Comparison of ENCODE assay signal across 38 cellular contexts in genomic region chr4:113173132-113173531, GRCh38.
"Had no signal": no experiment of that assay in that cellular context is flagged by ENCODE, and none has a peak within 500 bp of the region (broad histone marks: within the 10 kb centered on the region; RNA-seq: fewer than 3 reads in every experiment).

No MANE protein-coding gene starts in this region.

- H3K27me3 ChIP-seq: adrenal gland, ascending aorta, body of pancreas, brain microvascular endothelial cell, breast epithelium, cardiac muscle cell had no signal

- ATAC-seq: activated naive CD4-positive, alpha-beta T cell treated with anti-CD3 and anti-CD28 coated beads, Interleukin-2, amount 50 U/mL, for 72 hours; activated naive CD8-positive, alpha-beta T cell treated with anti-CD3 and anti-CD28 coated beads, Interleukin-2, amount 50 U/mL, for 24 hours; activated T-cell treated with anti-CD3 and anti-CD28 coated beads, Interleukin-2, amount 50 U/mL, for 4 hours; activated T-cell treated with anti-CD3 and anti-CD28 coated beads, Interleukin-2, amount 50 U/mL, for 72 hours; activated T-helper 17 cell treated with anti-CD3 and anti-CD28 coated beads, Interleukin-2, amount 50 U/mL, for 72 hours; body of pancreas had no signal

- H3K27ac Mint-ChIP-seq: activated naive CD4-positive, alpha-beta T cell treated with anti-CD3 and anti-CD28 coated beads for 36 hours; activated naive CD4-positive, alpha-beta T cell treated with anti-CD3 and anti-CD28 coated beads, Interleukin-2, amount 10 ng/mL, durations not matched to agents 7 days and 5 days; activated naive CD4-positive, alpha-beta T cell treated with anti-CD3 and anti-CD28 coated beads, Interleukin-2, amount 50 U/mL, for 24 hours; activated naive CD4-positive, alpha-beta T cell treated with anti-CD3 and anti-CD28 coated beads, Interleukin-2, amount 50 U/mL, for 72 hours; activated naive CD8-positive, alpha-beta T cell; activated naive CD8-positive, alpha-beta T cell treated with anti-CD3 and anti-CD28 coated beads for 36 hours; activated naive CD8-positive, alpha-beta T cell treated with anti-CD3 and anti-CD28 coated beads, Interleukin-2, amount 10 ng/mL, durations not matched to agents 7 days and 5 days; activated naive CD8-positive, alpha-beta T cell treated with anti-CD3 and anti-CD28 coated beads, Interleukin-2, amount 50 U/mL, for 24 hours; activated T-cell treated with anti-CD3 and anti-CD28 coated beads, Interleukin-2, amount 50 U/mL, for 24 hours; activated T-cell treated with anti-CD3 and anti-CD28 coated beads, Interleukin-2, amount 50 U/mL, for 72 hours; activated T-helper 1 cell treated with anti-CD3 and anti-CD28 coated beads, Interleukin-12 subunit alpha, Interleukin-12 subunit beta, Interleukin-2, Interleukin-4 antibody, amounts not matched to agents 30 ng/mL and 10 ng/mL and 1 ng/mL, durations not matched to agents 14 hours and 24 hours and 36 hours; activated T-helper 17 cell treated with anti-CD3 and anti-CD28 coated beads, Interleukin-2, amount 50 U/mL, for 72 hours; activated T-helper 2 cell treated with anti-CD3 and anti-CD28 coated beads, Interferon-gamma antibody, Interleukin-2, Interleukin-4, amounts not matched to agents 10 μg/mL and 5 μg/mL and 100 μg/mL, durations not matched to agents 14 hours and 24 hours and 36 hours had no signal

- H3K4me1 ChIP-seq: adrenal gland, ascending aorta, body of pancreas, breast epithelium had no signal

- H3K9me3 ChIP-seq: adrenal gland, ascending aorta, body of pancreas, breast epithelium had no signal

- H3K9me3 Mint-ChIP-seq: activated naive CD4-positive, alpha-beta T cell treated with anti-CD3 and anti-CD28 coated beads for 36 hours; activated naive CD4-positive, alpha-beta T cell treated with anti-CD3 and anti-CD28 coated beads, Interleukin-2, amount 10 ng/mL, durations not matched to agents 7 days and 5 days; activated naive CD4-positive, alpha-beta T cell treated with anti-CD3 and anti-CD28 coated beads, Interleukin-2, amount 50 U/mL, for 24 hours; activated naive CD4-positive, alpha-beta T cell treated with anti-CD3 and anti-CD28 coated beads, Interleukin-2, amount 50 U/mL, for 72 hours; activated naive CD8-positive, alpha-beta T cell treated with anti-CD3 and anti-CD28 coated beads for 36 hours; activated naive CD8-positive, alpha-beta T cell treated with anti-CD3 and anti-CD28 coated beads, Interleukin-2, amount 10 ng/mL, durations not matched to agents 7 days and 5 days; activated naive CD8-positive, alpha-beta T cell treated with anti-CD3 and anti-CD28 coated beads, Interleukin-2, amount 50 U/mL, for 24 hours; activated T-cell treated with anti-CD3 and anti-CD28 coated beads, Interleukin-2, amount 50 U/mL, for 24 hours; activated T-cell treated with anti-CD3 and anti-CD28 coated beads, Interleukin-2, amount 50 U/mL, for 4 hours; activated T-cell treated with anti-CD3 and anti-CD28 coated beads, Interleukin-2, amount 50 U/mL, for 72 hours; activated T-helper 1 cell treated with anti-CD3 and anti-CD28 coated beads, Interleukin-12 subunit alpha, Interleukin-12 subunit beta, Interleukin-2, Interleukin-4 antibody, amounts not matched to agents 30 ng/mL and 10 ng/mL and 1 ng/mL, durations not matched to agents 14 hours and 24 hours and 36 hours; activated T-helper 17 cell treated with anti-CD3 and anti-CD28 coated beads, Interleukin-2, amount 50 U/mL, for 72 hours; activated T-helper 2 cell treated with anti-CD3 and anti-CD28 coated beads, Interferon-gamma antibody, Interleukin-2, Interleukin-4, amounts not matched to agents 10 μg/mL and 5 μg/mL and 100 μg/mL, durations not matched to agents 14 hours and 24 hours and 36 hours; central memory CD8-positive, alpha-beta T cell had no signal

- H3K36me3 ChIP-seq: adrenal gland, ascending aorta, brain microvascular endothelial cell, breast epithelium, cardiac muscle cell had no signal

- H3K27me3 Mint-ChIP-seq: activated naive CD4-positive, alpha-beta T cell treated with anti-CD3 and anti-CD28 coated beads, Interleukin-2, amount 10 ng/mL, durations not matched to agents 7 days and 5 days; activated naive CD8-positive, alpha-beta T cell treated with anti-CD3 and anti-CD28 coated beads, Interleukin-2, amount 10 ng/mL, durations not matched to agents 7 days and 5 days; brain; central memory CD8-positive, alpha-beta T cell had no signal

- DNase-seq: activated effector memory CD4-positive, alpha-beta T cell treated with anti-CD3 and anti-CD28 coated beads, Interleukin-2, amount 50 U/mL, for 16 hours; activated effector memory CD4-positive, alpha-beta T cell treated with Interleukin-2 at 50 U/mL for 16 hours; activated gamma-delta T cell; activated gamma-delta T cell treated with Interleukin-2 at 50 U/mL for 16 hours; activated naive CD4-positive, alpha-beta T cell; activated naive CD4-positive, alpha-beta T cell treated with anti-CD3 and anti-CD28 coated beads for 36 hours; activated naive CD4-positive, alpha-beta T cell treated with anti-CD3 and anti-CD28 coated beads, Interleukin-2, amount 10 ng/mL, durations not matched to agents 7 days and 5 days; activated naive CD4-positive, alpha-beta T cell treated with anti-CD3 and anti-CD28 coated beads, Interleukin-2, amount 50 U/mL, for 16 hours; activated naive CD4-positive, alpha-beta T cell treated with Interleukin-2 at 50 U/mL for 16 hours; activated naive CD8-positive, alpha-beta T cell treated with anti-CD3 and anti-CD28 coated beads for 36 hours; activated naive CD8-positive, alpha-beta T cell treated with anti-CD3 and anti-CD28 coated beads, Interleukin-2, amount 10 ng/mL, durations not matched to agents 7 days and 5 days; activated naive CD8-positive, alpha-beta T cell treated with anti-CD3 and anti-CD28 coated beads, Interleukin-2, amount 50 U/mL, for 24 hours; activated T-cell treated with anti-CD3 and anti-CD28 coated beads, Interleukin-2, amount 50 U/mL, for 1 hour; activated T-cell treated with anti-CD3 and anti-CD28 coated beads, Interleukin-2, amount 50 U/mL, for 24 hours; activated T-cell treated with anti-CD3 and anti-CD28 coated beads, Interleukin-2, amount 50 U/mL, for 4 hours; activated T-cell treated with anti-CD3 and anti-CD28 coated beads, Interleukin-2, amount 50 U/mL, for 48 hours; activated T-cell treated with anti-CD3 and anti-CD28 coated beads, Interleukin-2, amount 50 U/mL, for 72 hours; adrenal gland; amniotic stem cell; amygdala; anterior cingulate cortex; aorta; body of pancreas; brain microvascular endothelial cell; caudate nucleus; central memory CD4-positive, alpha-beta T cell; cerebellar nuclear complex had no signal

- H3K4me1 Mint-ChIP-seq: activated naive CD4-positive, alpha-beta T cell treated with anti-CD3 and anti-CD28 coated beads, Interleukin-2, amount 10 ng/mL, durations not matched to agents 7 days and 5 days; activated naive CD4-positive, alpha-beta T cell treated with anti-CD3 and anti-CD28 coated beads, Interleukin-2, amount 50 U/mL, for 24 hours; activated naive CD8-positive, alpha-beta T cell treated with anti-CD3 and anti-CD28 coated beads for 36 hours; activated naive CD8-positive, alpha-beta T cell treated with anti-CD3 and anti-CD28 coated beads, Interleukin-2, amount 10 ng/mL, durations not matched to agents 7 days and 5 days; activated naive CD8-positive, alpha-beta T cell treated with anti-CD3 and anti-CD28 coated beads, Interleukin-2, amount 50 U/mL, for 24 hours; activated T-helper 17 cell treated with anti-CD3 and anti-CD28 coated beads, Interleukin-2, amount 50 U/mL, for 72 hours; central memory CD8-positive, alpha-beta T cell had no signal

- H3K27ac ChIP-seq: adrenal gland, ascending aorta, body of pancreas, brain microvascular endothelial cell, breast epithelium, cardiac muscle cell had no signal

- H3K4me3 ChIP-seq: adrenal gland, ascending aorta, body of pancreas, breast epithelium, cardiac muscle cell had no signal

- H3K4me3 Mint-ChIP-seq: activated naive CD4-positive, alpha-beta T cell treated with anti-CD3 and anti-CD28 coated beads for 36 hours; activated naive CD4-positive, alpha-beta T cell treated with anti-CD3 and anti-CD28 coated beads, Interleukin-2, amount 10 ng/mL, durations not matched to agents 7 days and 5 days; activated naive CD4-positive, alpha-beta T cell treated with anti-CD3 and anti-CD28 coated beads, Interleukin-2, amount 50 U/mL, for 24 hours; activated naive CD8-positive, alpha-beta T cell; activated naive CD8-positive, alpha-beta T cell treated with anti-CD3 and anti-CD28 coated beads for 36 hours; activated naive CD8-positive, alpha-beta T cell treated with anti-CD3 and anti-CD28 coated beads, Interleukin-2, amount 10 ng/mL, durations not matched to agents 7 days and 5 days; activated naive CD8-positive, alpha-beta T cell treated with anti-CD3 and anti-CD28 coated beads, Interleukin-2, amount 50 U/mL, for 24 hours; activated T-cell treated with anti-CD3 and anti-CD28 coated beads, Interleukin-2, amount 50 U/mL, for 24 hours; activated T-cell treated with anti-CD3 and anti-CD28 coated beads, Interleukin-2, amount 50 U/mL, for 4 hours; activated T-cell treated with anti-CD3 and anti-CD28 coated beads, Interleukin-2, amount 50 U/mL, for 72 hours; activated T-helper 1 cell treated with anti-CD3 and anti-CD28 coated beads, Interleukin-12 subunit alpha, Interleukin-12 subunit beta, Interleukin-2, Interleukin-4 antibody, amounts not matched to agents 30 ng/mL and 10 ng/mL and 1 ng/mL, durations not matched to agents 14 hours and 24 hours and 36 hours; activated T-helper 17 cell treated with anti-CD3 and anti-CD28 coated beads, Interleukin-2, amount 50 U/mL, for 72 hours; brain; central memory CD8-positive, alpha-beta T cell had no signal

- H3K36me3 Mint-ChIP-seq: activated naive CD4-positive, alpha-beta T cell treated with anti-CD3 and anti-CD28 coated beads, Interleukin-2, amount 10 ng/mL, durations not matched to agents 7 days and 5 days; activated naive CD4-positive, alpha-beta T cell treated with anti-CD3 and anti-CD28 coated beads, Interleukin-2, amount 50 U/mL, for 24 hours; activated naive CD4-positive, alpha-beta T cell treated with anti-CD3 and anti-CD28 coated beads, Interleukin-2, amount 50 U/mL, for 72 hours; activated naive CD8-positive, alpha-beta T cell; activated naive CD8-positive, alpha-beta T cell treated with anti-CD3 and anti-CD28 coated beads for 36 hours; activated naive CD8-positive, alpha-beta T cell treated with anti-CD3 and anti-CD28 coated beads, Interleukin-2, amount 10 ng/mL, durations not matched to agents 7 days and 5 days had no signal
